In genomic region chr1:40507973-40508372, GRCh38 we compare ENCODE assay signal across 1 cellular context.
TF ChIP-seq lines count a peak whose summit lies in the region.

No MANE protein-coding gene starts in this region.

TF ChIP-seq in GM12878, 131 proteins besides CTCF, POLR2A, EP300 and RAD21:
- TF ChIP-seq MTA2 (IDR thresholded peaks at IDR 0.05; ENCODE audit: low read depth): no peak
- TF ChIP-seq ZBTB4 (CRISPR knock-in tag; IDR thresholded peaks at IDR 0.05): no peak
- TF ChIP-seq TARDBP (IDR thresholded peaks at IDR 0.05; ENCODE audit: borderline replicate concordance): no peak
- TF ChIP-seq YBX1 (IDR thresholded peaks at IDR 0.05): no peak
- no peak for TF ChIP-seq ZNF217 (IDR thresholded peaks at IDR 0.05)
- TF ChIP-seq SKIL (IDR thresholded peaks at IDR 0.05; ENCODE audit: low read depth, poor library complexity, severe bottlenecking): no peak
- no peak for TF ChIP-seq GATAD2B (conservative IDR thresholded peaks at IDR 0.05; ENCODE audit: low read depth)
- TF ChIP-seq STAT3 (IDR thresholded peaks at IDR 0.05; ENCODE audit: low read depth, low read length): no peak
- TF ChIP-seq ZNF622 (IDR thresholded peaks at IDR 0.05): no peak
